18 cellular contexts compared by ENCODE assay signal in genomic region chr6:20463396-20463795, GRCh38.
DNase-seq lines count a peak whose midpoint lies in the region; ATAC-seq, FAIRE-seq and TF ChIP-seq lines count a peak whose summit lies in the region.
"Had no signal": no experiment of that assay in that cellular context is flagged by ENCODE, and none has a peak within 500 bp of the region (broad histone marks: within the 10 kb centered on the region; RNA-seq: fewer than 3 reads in every experiment).

No MANE protein-coding gene starts in this region.

- POLR2A ChIA-PET in K562 (lab: Yijun Ruan, JAX) = interaction anchor here (0.6 to 1.7 kb wide), 4 partner anchors 30 to 74 kb away, joined by 3 to 7 read pairs (median 4); no protein-coding TSS in a partner anchor

- no peaks in the 10 kb centered on the region for H4K20me1 ChIP-seq in K562 (replicated peaks; ENCODE audit: control insufficient read depth, insufficient read depth, low read length)

- no peaks in the 10 kb centered on the region for H3K9me3 ChIP-seq in K562 (replicated peaks; ENCODE audit: control insufficient read depth, insufficient read depth, low read depth, low read length)
- H3K9me3 ChIP-seq: gastrocnemius medialis, transverse colon had no signal

- no peak for FAIRE-seq in K562 (lab: Jason Lieb, UNC)

- no peak for TF ChIP-seq RAD21 in K562 (CRISPR knock-in tag; conservative IDR thresholded peaks at IDR 0.05 in 1 of 2, IDR thresholded peaks at IDR 0.05 in 1 of 2)

- no peaks in the 10 kb centered on the region for H3K9me1 ChIP-seq in K562 (ENCODE audit: control insufficient read depth, insufficient read depth, low read length)

- peaks cover 95% of the 10 kb centered on the region for H3K79me2 ChIP-seq in K562 (ENCODE audit: control insufficient read depth, insufficient read depth, low read length)

- H3K27ac Mint-ChIP-seq in activated T-helper 2 cell treated with anti-CD3 and anti-CD28 coated beads, Interferon-gamma antibody, Interleukin-2, Interleukin-4, amounts not matched to agents 10 μg/mL and 5 μg/mL and 100 μg/mL, durations not matched to agents 14 hours and 24 hours and 36 hours = no peak overlapping the region
- H3K27ac Mint-ChIP-seq: activated naive CD8-positive, alpha-beta T cell treated with anti-CD3 and anti-CD28 coated beads, Interleukin-2, amount 10 ng/mL, durations not matched to agents 7 days and 5 days; nephron; T-helper 1 cell treated with Interleukin-12 subunit alpha and Interleukin-12 subunit beta and Interleukin-4 antibody, amounts not matched to agents 30 μg/mL and 1 μg/mL, for 36 hours had no signal

- no peak for TF ChIP-seq CTCF in K562 (IDR thresholded peaks at IDR 0.05 in 2 of 3, conservative IDR thresholded peaks at IDR 0.05 in 1 of 3; ENCODE audit: insufficient read depth in 2 of 3, low read depth in 1 of 3, low read length in 3 of 3)

- H3K4me3 Mint-ChIP-seq in activated T-helper 2 cell treated with anti-CD3 and anti-CD28 coated beads, Interferon-gamma antibody, Interleukin-2, Interleukin-4, amounts not matched to agents 10 μg/mL and 5 μg/mL and 100 μg/mL, durations not matched to agents 14 hours and 24 hours and 36 hours (ENCODE audit: low read depth) = no peak overlapping the region
- H3K4me3 Mint-ChIP-seq: activated naive CD8-positive, alpha-beta T cell treated with anti-CD3 and anti-CD28 coated beads, Interleukin-2, amount 10 ng/mL, durations not matched to agents 7 days and 5 days; nephron; T-helper 1 cell treated with Interleukin-12 subunit alpha and Interleukin-12 subunit beta and Interleukin-4 antibody, amounts not matched to agents 30 μg/mL and 1 μg/mL, for 36 hours had no signal

- H3K9me3 Mint-ChIP-seq in activated T-helper 2 cell treated with anti-CD3 and anti-CD28 coated beads, Interferon-gamma antibody, Interleukin-2, Interleukin-4, amounts not matched to agents 10 μg/mL and 5 μg/mL and 100 μg/mL, durations not matched to agents 14 hours and 24 hours and 36 hours = peaks cover 12% of the 10 kb centered on the region
- H3K9me3 Mint-ChIP-seq: activated naive CD8-positive, alpha-beta T cell treated with anti-CD3 and anti-CD28 coated beads, Interleukin-2, amount 10 ng/mL, durations not matched to agents 7 days and 5 days; T-helper 1 cell treated with Interleukin-12 subunit alpha and Interleukin-12 subunit beta and Interleukin-4 antibody, amounts not matched to agents 30 μg/mL and 1 μg/mL, for 36 hours had no signal

- intact Hi-C loops in K562 (cut with micrococcal nuclease) = no loop called here
- intact Hi-C loops in activated T-helper 2 cell treated with anti-CD3 and anti-CD28 coated beads, Interferon-gamma antibody, Interleukin-2, Interleukin-4, amounts not matched to agents 10 μg/mL and 5 μg/mL and 100 μg/mL, durations not matched to agents 14 hours and 24 hours and 36 hours (cut with micrococcal nuclease) = no loop called here

- H3K9ac ChIP-seq in K562 (ENCODE audit: insufficient read depth in 1 of 2, low read depth in 2 of 2, low read length in 2 of 2) = peak overlapping the region in 1 of 2 experiments; percentile 37; a peak in 1 of 4 replicates
- H3K9ac ChIP-seq: GM23248 had no signal

- ATAC-seq in GM18502 (IDR thresholded peaks at IDR 0.05; ENCODE audit: poor library complexity, unreplicated experiment) (peak; percentile 68), GM21360 (IDR thresholded peaks at IDR 0.05; ENCODE audit: unreplicated experiment) (peak; percentile 61), HG02885 (IDR thresholded peaks at IDR 0.05; ENCODE audit: poor library complexity, unreplicated experiment) (peak; percentile 77), K562 (no peak)
- ATAC-seq: gastrocnemius medialis had no signal

- no peak overlapping the region for H3K27ac ChIP-seq in K562 (ENCODE audit: extremely low read depth, low read depth, low read length)
- H3K27ac ChIP-seq: gastrocnemius medialis, GM23248, transverse colon had no signal

- H3K4me1 Mint-ChIP-seq in activated T-helper 2 cell treated with anti-CD3 and anti-CD28 coated beads, Interferon-gamma antibody, Interleukin-2, Interleukin-4, amounts not matched to agents 10 μg/mL and 5 μg/mL and 100 μg/mL, durations not matched to agents 14 hours and 24 hours and 36 hours (ENCODE audit: low read depth) = peaks cover 29% of the 10 kb centered on the region
- H3K4me1 Mint-ChIP-seq: nephron had no signal

- H3K4me3 ChIP-seq in K562 = no peak overlapping the region
- H3K4me3 ChIP-seq: gastrocnemius medialis, GM23248, transverse colon had no signal

- peaks cover 16 to 27% of the 10 kb centered on the region in 2 experiments for H3K4me1 ChIP-seq in K562 (replicated peaks in 1 of 2; ENCODE audit: control insufficient read depth in 2 of 2, insufficient read depth in 2 of 2, low read length in 2 of 2)
- H3K4me1 ChIP-seq: gastrocnemius medialis, transverse colon had no signal

- no peak for TF ChIP-seq EP300 in K562 (IDR thresholded peaks at IDR 0.05; ENCODE audit: low read length)

- in situ Hi-C loops in K562 (cut with MboI) = no loop called here

- WGBS in K562 (ENCODE audit: insufficient coverage, low coverage, missing lambda C conversion rate) = 83% methylated on average over 5 of the region's 5 CpGs

- peaks cover 64% of the 10 kb centered on the region for H3K36me3 ChIP-seq in K562 (ENCODE audit: control insufficient read depth, insufficient read depth, low read length)
- H3K36me3 ChIP-seq: gastrocnemius medialis, transverse colon had no signal

- H3K36me3 Mint-ChIP-seq in activated T-helper 2 cell treated with anti-CD3 and anti-CD28 coated beads, Interferon-gamma antibody, Interleukin-2, Interleukin-4, amounts not matched to agents 10 μg/mL and 5 μg/mL and 100 μg/mL, durations not matched to agents 14 hours and 24 hours and 36 hours (ENCODE audit: low read depth) = peaks cover 71% of the 10 kb centered on the region

- CTCF ChIA-PET in K562 (lab: Yijun Ruan, JAX; ENCODE audit: low intra/inter-chr PET ratio) = no interaction called here

- no TSS peak for BruUV-seq in K562 (replicated peaks; lab: Mats Ljungman, UMichigan)

- no peak for TF ChIP-seq POLR2A in K562 (conservative IDR thresholded peaks at IDR 0.05)

- H3K4me2 ChIP-seq in K562 (ENCODE audit: insufficient read depth, low read length) = no peak overlapping the region

- no peaks in the 10 kb centered on the region for H3K27me3 ChIP-seq in K562 (ENCODE audit: control insufficient read depth in 2 of 2, insufficient read depth in 2 of 2, low read length in 2 of 2)
- H3K27me3 ChIP-seq: gastrocnemius medialis, transverse colon had no signal

- DNase-seq in K562 (ENCODE audit: extremely low read depth in 1 of 4, low spot score in 3 of 4) (no peak), NCI-H748 treated with DMSO at 0.1 percent for 48 hours (lab: John Stamatoyannopoulos, UW) (no peak), NCI-H2029 (lab: John Stamatoyannopoulos, UW) (no peak), epidermal melanocyte (ENCODE audit: insufficient read length, low spot score) (no peak)
- no peak for DNase-seq in activated T-helper 2 cell treated with anti-CD3 and anti-CD28 coated beads, Interferon-gamma antibody, Interleukin-2, Interleukin-4, amounts not matched to agents 10 μg/mL and 5 μg/mL and 100 μg/mL, durations not matched to agents 14 hours and 24 hours and 36 hours (ENCODE audit: low spot score)
- DNase-seq: activated naive CD8-positive, alpha-beta T cell treated with anti-CD3 and anti-CD28 coated beads, Interleukin-2, amount 10 ng/mL, durations not matched to agents 7 days and 5 days; AML-193; cortex of kidney; EL; gastrocnemius medialis; GM23248; NCI-H1930; transverse colon had no signal

- H3K27me3 Mint-ChIP-seq in activated T-helper 2 cell treated with anti-CD3 and anti-CD28 coated beads, Interferon-gamma antibody, Interleukin-2, Interleukin-4, amounts not matched to agents 10 μg/mL and 5 μg/mL and 100 μg/mL, durations not matched to agents 14 hours and 24 hours and 36 hours (ENCODE audit: low read depth) = no peaks in the 10 kb centered on the region
- H3K27me3 Mint-ChIP-seq: activated naive CD8-positive, alpha-beta T cell treated with anti-CD3 and anti-CD28 coated beads, Interleukin-2, amount 10 ng/mL, durations not matched to agents 7 days and 5 days had no signal

- no peak overlapping the region for H2AFZ ChIP-seq in K562 (ENCODE audit: low read depth, low read length)
- H2AFZ ChIP-seq: GM23248 had no signal

TF ChIP-seq in K562, 482 proteins besides CTCF, POLR2A, EP300 and RAD21 (continues in another document):
- TF ChIP-seq HNRNPK (IDR thresholded peaks at IDR 0.05; ENCODE audit: low read depth, low read length, poor library complexity, severe bottlenecking) (no peak), ATF6 (CRISPR knock-in tag; IDR thresholded peaks at IDR 0.05) (no peak), MAFG (tag; conservative IDR thresholded peaks at IDR 0.05) (peak; percentile 68), NR1H2 (CRISPR knock-in tag; IDR thresholded peaks at IDR 0.05) (no peak), ZNF316 (IDR thresholded peaks at IDR 0.05) (peak; percentile 91), TCF3 (CRISPR knock-in tag; IDR thresholded peaks at IDR 0.05) (no peak), MAFK (IDR thresholded peaks at IDR 0.05; ENCODE audit: low read length) (peak; percentile 60), MAFF (IDR thresholded peaks at IDR 0.05; ENCODE audit: low read length) (peak; percentile 64), CC2D1A (IDR thresholded peaks at IDR 0.05) (no peak)
